17 cellular contexts compared by ENCODE assay signal in the genomic region with DNA sequence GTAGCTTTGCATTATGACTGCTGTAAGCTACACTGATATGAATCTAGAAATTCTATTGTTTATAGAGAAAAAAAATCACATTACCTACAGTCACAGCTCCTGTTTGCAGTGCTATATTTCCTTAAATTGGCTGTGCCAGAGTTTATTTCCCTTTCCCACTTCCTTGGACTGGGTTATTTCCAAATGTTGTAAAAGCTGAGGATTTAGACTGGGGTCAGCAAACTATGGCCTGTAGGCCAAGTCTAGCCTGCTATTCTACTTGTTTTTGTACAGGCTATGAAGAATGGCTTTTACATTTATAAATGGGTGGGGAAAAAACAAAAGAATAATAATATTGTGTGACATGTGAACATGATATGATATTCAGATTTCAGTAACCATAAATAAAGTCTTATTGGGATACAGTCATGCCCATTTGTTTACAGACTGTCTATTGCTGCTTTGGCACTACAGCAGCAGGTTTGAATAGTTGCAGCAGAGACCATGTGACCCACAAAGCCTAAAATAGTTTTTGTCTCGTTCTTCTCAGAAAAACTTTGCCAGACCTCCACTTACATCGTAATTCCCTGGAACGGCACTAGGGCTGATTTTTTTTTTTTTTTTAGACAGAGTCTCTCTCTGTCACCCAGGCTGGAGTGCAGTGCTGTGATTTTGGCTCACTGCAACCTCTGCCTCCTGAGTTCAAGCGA. TPM values are rescaled to one million over a fixed set of nuclear protein-coding genes. Genes with fewer than 3 reads are reported as not detected.
DNase-seq lines count a peak whose midpoint lies in the region; ATAC-seq and TF ChIP-seq lines count a peak whose summit lies in the region.
"Had no signal": no experiment of that assay in that cellular context is flagged by ENCODE, and none has a peak within 500 bp of the region (broad histone marks: within the 10 kb centered on the region; RNA-seq: fewer than 3 reads in every experiment).

No MANE protein-coding gene starts in this region.

- H3K4me1 ChIP-seq in ACC112 (ENCODE audit: control insufficient read depth, insufficient read depth, low read length, unreplicated experiment): peaks cover 10% of the 10 kb centered on the region
- peaks cover 0 to 12% (median 3%) of the 10 kb centered on the region in 4 donors for H3K4me1 ChIP-seq in transverse colon
- H3K4me1 ChIP-seq: A549 had no signal

- no peaks in the 10 kb centered on the region for H3K27me3 ChIP-seq in ACC112 (ENCODE audit: insufficient read depth, low read length)
- H3K27me3 ChIP-seq in dorsolateral prefrontal cortex: no peaks in the 10 kb centered on the region
- peaks cover 3% of the 10 kb centered on the region for H3K27me3 ChIP-seq in transverse colon

- in situ Hi-C loops in transverse colon (cut with MboI; ENCODE audit: low pct_ligation_motif_present in 1 of 4, low pct_unique_long_range_greater_than_20kb in 1 of 4, low sequenced_read_pairs in 3 of 4): no loop called here

- DNase-seq in dorsolateral prefrontal cortex (no peak), midbrain (lab: John Stamatoyannopoulos, UW) (peak; percentile 63), SHP77 treated with DMSO at 0.1 percent for 48 hours (lab: John Stamatoyannopoulos, UW) (no peak), transverse colon (no peak), NCI-H1105 treated with DMSO at 0.1 percent for 48 hours (lab: John Stamatoyannopoulos, UW) (no peak)
- no peak for DNase-seq in activated CD4-positive, alpha-beta T cell treated with anti-CD3 and anti-CD28 coated beads, Interleukin-2, amount 50 U/mL, for 48 hours
- DNase-seq: activated naive CD4-positive, alpha-beta T cell; brain microvascular endothelial cell; naive thymus-derived CD4-positive, alpha-beta T cell; retina; SIG-M5; stimulated activated CD4-positive, alpha-beta T cell treated with anti-CD3 and anti-CD28 coated beads, Interleukin-2, amount 100 ng/mL, for 48 hours had no signal

- intact Hi-C loops in dorsolateral prefrontal cortex (cut with DNase I) (no loop called here), transverse colon (cut with DNase I; ENCODE audit: low total_unique reads) (no loop called here)

- H3K9me3 ChIP-seq in transverse colon: no peaks in the 10 kb centered on the region
- H3K9me3 ChIP-seq: A549 had no signal

- H3K4me3 ChIP-seq in ACC112 (ENCODE audit: low read depth, low read length) (peak overlapping the region; percentile 6; the same call in 1 of the 2 replicates), dorsolateral prefrontal cortex (peak overlapping the region in 52 of 59 donors; percentile 0 to 59 (median 36)), transverse colon (no peak overlapping the region)
- H3K4me3 ChIP-seq: A549 had no signal

- WGBS in transverse colon (ENCODE audit: low coverage in 1 of 2), 2 donors: 47 to 80% methylated on average over 1 to 4 of the region's 4 CpGs

- no peaks in the 10 kb centered on the region for H3K79me2 ChIP-seq in ACC112 (ENCODE audit: control insufficient read depth, insufficient read depth, low read length, unreplicated experiment)

- H3K36me3 ChIP-seq in ACC112 (ENCODE audit: insufficient read depth, low read length) (no peaks in the 10 kb centered on the region), transverse colon (no peaks in the 10 kb centered on the region)
- H3K36me3 ChIP-seq: brain microvascular endothelial cell had no signal

- H3K27ac ChIP-seq in ACC112 (ENCODE audit: low read depth, low read length) (no peak overlapping the region), dorsolateral prefrontal cortex (peak overlapping the region; percentile 66 to 99 (median 95)), transverse colon (no peak overlapping the region)
- H3K27ac ChIP-seq: A549, brain microvascular endothelial cell had no signal

- peak; percentile 18 for ATAC-seq in HG03175 (IDR thresholded peaks at IDR 0.05; ENCODE audit: unreplicated experiment)
- ATAC-seq: HCT116; naive thymus-derived CD4-positive, alpha-beta T cell had no signal

- H2AFZ ChIP-seq in ACC112 (ENCODE audit: low read length, unreplicated experiment): peak overlapping the region; percentile 61

- TF ChIP-seq POLR2A in transverse colon (IDR thresholded peaks at IDR 0.05): no peak

- TF ChIP-seq CTCF in dorsolateral prefrontal cortex (IDR thresholded peaks at IDR 0.05 in 54 of 56, conservative IDR thresholded peaks at IDR 0.05 in 2 of 56; ENCODE audit: low read depth in 1 of 56, partially characterized antibody in 56 of 56): no peak
- no peak for TF ChIP-seq CTCF in transverse colon (IDR thresholded peaks at IDR 0.05)

- TF ChIP-seq EP300 in transverse colon (IDR thresholded peaks at IDR 0.05; ENCODE audit: low read depth): no peak

RNA-seq across cellular contexts. Expression of a gene that starts 7.8 kb away (rescaled TPM):
- total RNA-seq in dorsolateral prefrontal cortex (100 to 1,000 TPM in 14 of 120 experiments, 10 to 100 TPM in 106; 10.0 to 223 (median 46.3) TPM), transverse colon (1 to 10 TPM in 2 of 4 donors, under 1 TPM in 1, not detected in 1; 0.48 to 3.7 (median 2.6) TPM)
- total RNA-seq: kidney epithelial cell; naive thymus-derived CD4-positive, alpha-beta T cell had no signal

RNA-seq across cellular contexts. Expression of a gene that starts 10.9 kb away (rescaled TPM):
- 1 to 10 TPM in 12 of 120 experiments, under 1 TPM in 26, not detected in 82; 0.13 to 1.8 (median 0.67) TPM for total RNA-seq in dorsolateral prefrontal cortex
- total RNA-seq in transverse colon: not detected
- total RNA-seq: kidney epithelial cell had no signal

Comparison
In these comparisons a context has a peak if more than half of its experiments do, and no peak if none do; other contexts are left out.
1. H3K27ac ChIP-seq: peak in dorsolateral prefrontal cortex (59 of 59); none in ACC112 (single experiment) and transverse colon (0 of 4).
2. H3K4me3 ChIP-seq: peak in ACC112 (single experiment) and dorsolateral prefrontal cortex (52 of 59); none in transverse colon (0 of 4).